ENCODE assay signal across 12 cellular contexts in genomic region chr1:37932759-37933158, GRCh38. TPM values are rescaled to one million over a fixed set of nuclear protein-coding genes. Genes with fewer than 3 reads are reported as not detected.
A peak's percentile ranks its signal among the peaks of the same experiment; 100 is the strongest.
DNase-seq lines count a peak whose midpoint lies in the region; ATAC-seq, FAIRE-seq and TF ChIP-seq lines count a peak whose summit lies in the region.
"Had no signal": no experiment of that assay in that cellular context is flagged by ENCODE, and none has a peak within 500 bp of the region (broad histone marks: within the 10 kb centered on the region; RNA-seq: fewer than 3 reads in every experiment).

No MANE protein-coding gene starts in this region.

- in situ Hi-C loops in IMR-90 (cut with MboI; ENCODE audit: low sequenced_read_pairs) = no loop called here

- H3K4me3 ChIP-seq in CD8-positive, alpha-beta T cell (ENCODE audit: low read depth, low read length) = no peak overlapping the region
- H3K4me3 ChIP-seq in IMR-90 (ENCODE audit: insufficient read depth, low read depth, low read length) = no peak overlapping the region
- no peak overlapping the region for H3K4me3 ChIP-seq in naive thymus-derived CD4-positive, alpha-beta T cell (ENCODE audit: low read length)
- H3K4me3 ChIP-seq in kidney (ENCODE audit: low read length in 2 of 2) = no peak overlapping the region

- H3K9ac ChIP-seq in IMR-90 (ENCODE audit: low read depth, low read length) = no peak overlapping the region
- no peak overlapping the region for H3K9ac ChIP-seq in kidney (ENCODE audit: low read length in 2 of 2)

- H3K27ac ChIP-seq in CD8-positive, alpha-beta T cell (ENCODE audit: low read depth, low read length) = no peak overlapping the region
- H3K27ac ChIP-seq in IMR-90 (ENCODE audit: insufficient read depth, low read length) (no peak overlapping the region), kidney (ENCODE audit: low read depth in 2 of 2, low read length in 2 of 2) (no peak overlapping the region)
- no peak overlapping the region for H3K27ac ChIP-seq in naive thymus-derived CD4-positive, alpha-beta T cell (ENCODE audit: low read depth, low read length)
- H3K27ac ChIP-seq: SK-N-MC had no signal

- H3K36me3 Mint-ChIP-seq in CD8-positive, alpha-beta T cell = peaks cover 24% of the 10 kb centered on the region
- peaks cover 4% of the 10 kb centered on the region for H3K36me3 Mint-ChIP-seq in activated naive CD8-positive, alpha-beta T cell treated with anti-CD3 and anti-CD28 coated beads, Interleukin-2, amount 50 U/mL, for 24 hours (ENCODE audit: low read depth)
- H3K36me3 Mint-ChIP-seq in naive thymus-derived CD4-positive, alpha-beta T cell = peaks cover 0 to 10% (median 4%) of the 10 kb centered on the region in 5 donors

- H3K9me3 ChIP-seq in CD8-positive, alpha-beta T cell (ENCODE audit: low read length) = no peaks in the 10 kb centered on the region
- H3K9me3 ChIP-seq in IMR-90 (ENCODE audit: control insufficient read depth, insufficient read depth, low read length) = no peaks in the 10 kb centered on the region
- H3K9me3 ChIP-seq in naive thymus-derived CD4-positive, alpha-beta T cell (ENCODE audit: control insufficient read depth in 2 of 3, low read length in 3 of 3) = no peaks in the 10 kb centered on the region
- H3K9me3 ChIP-seq in kidney (ENCODE audit: control insufficient read depth in 1 of 2, low read length in 2 of 2) = no peaks in the 10 kb centered on the region
- H3K9me3 ChIP-seq: prostate gland had no signal

- DNase-seq in CD8-positive, alpha-beta T cell = no peak
- DNase-seq in IMR-90 (peak; percentile 89), activated gamma-delta T cell treated with Interleukin-2 at 50 U/mL for 16 hours (no peak), kidney (no peak)
- DNase-seq in activated naive CD8-positive, alpha-beta T cell treated with anti-CD3 and anti-CD28 coated beads, Interleukin-2, amount 50 U/mL, for 24 hours = no peak
- no peak for DNase-seq in naive thymus-derived CD4-positive, alpha-beta T cell
- DNase-seq: head of caudate nucleus had no signal

- H4K5ac ChIP-seq in IMR-90 (ENCODE audit: low read depth, low read length) = no peak overlapping the region

- H3K36me3 ChIP-seq in CD8-positive, alpha-beta T cell (ENCODE audit: insufficient read depth, low read length) = no peaks in the 10 kb centered on the region
- H3K36me3 ChIP-seq in IMR-90 (ENCODE audit: control insufficient read depth, insufficient read depth, low read length) (peaks cover 21% of the 10 kb centered on the region), kidney (ENCODE audit: control insufficient read depth in 1 of 2, insufficient read depth in 2 of 2, low read length in 2 of 2) (peaks cover 7 to 12% of the 10 kb centered on the region in 2 donors)
- H3K36me3 ChIP-seq in naive thymus-derived CD4-positive, alpha-beta T cell (ENCODE audit: control insufficient read depth in 2 of 3, insufficient read depth in 3 of 3, low read length in 3 of 3) = peaks cover 0 to 4% (median 0%) of the 10 kb centered on the region in 3 experiments
- H3K36me3 ChIP-seq: prostate gland had no signal

- peaks cover 5% of the 10 kb centered on the region for H3K9me1 ChIP-seq in IMR-90 (ENCODE audit: insufficient read depth, low read length)

- no TSS peak for BruUV-seq in IMR-90 (replicated peaks; lab: Mats Ljungman, UMichigan)

- TF ChIP-seq RAD21 in IMR-90 (IDR thresholded peaks at IDR 0.05; ENCODE audit: low read length) = no peak

- H2BK5ac ChIP-seq in IMR-90 (ENCODE audit: low read depth, low read length, poor library complexity, severe bottlenecking) = no peak overlapping the region

- no peak overlapping the region for H2BK20ac ChIP-seq in IMR-90 (ENCODE audit: low read depth, low read length)

- POLR2A ChIA-PET in CD8-positive, alpha-beta T cell (lab: Charles Lee) = no interaction called here
- POLR2A ChIA-PET in IMR-90 (lab: Charles Lee; ENCODE audit: unreplicated experiment) = no interaction called here
- POLR2A ChIA-PET in naive thymus-derived CD4-positive, alpha-beta T cell (lab: Charles Lee) = interaction anchor here (0.6 to 1.1 kb wide), 2 partner anchors 16 to 418 kb away, joined by 3 to 4 read pairs; no protein-coding TSS in a partner anchor

- H3K4me2 ChIP-seq in IMR-90 (ENCODE audit: low read depth, low read length) = 0 out of 2 replicates have a peak overlapping the region, but pooled peaks have one; percentile 20

- peaks cover 18% of the 10 kb centered on the region for H3K4me1 ChIP-seq in CD8-positive, alpha-beta T cell (ENCODE audit: insufficient read depth, low read length)
- H3K4me1 ChIP-seq in IMR-90 (ENCODE audit: control insufficient read depth, insufficient read depth, low read length) (peaks cover 11% of the 10 kb centered on the region), kidney (ENCODE audit: control insufficient read depth in 1 of 2, insufficient read depth in 1 of 2, low read depth in 1 of 2, low read length in 2 of 2) (peaks cover 4 to 8% of the 10 kb centered on the region in 2 donors)
- peaks cover 15 to 17% of the 10 kb centered on the region in 2 donors for H3K4me1 ChIP-seq in naive thymus-derived CD4-positive, alpha-beta T cell (ENCODE audit: control insufficient read depth in 2 of 2, insufficient read depth in 2 of 2, low read length in 2 of 2)
- H3K4me1 ChIP-seq: prostate gland had no signal

- H2BK120ac ChIP-seq in IMR-90 (ENCODE audit: low read depth, low read length) = no peak overlapping the region

- H3K4me1 Mint-ChIP-seq in CD8-positive, alpha-beta T cell (ENCODE audit: low read depth) = peaks cover 30% of the 10 kb centered on the region
- peaks cover 40% of the 10 kb centered on the region for H3K4me1 Mint-ChIP-seq in activated naive CD8-positive, alpha-beta T cell treated with anti-CD3 and anti-CD28 coated beads, Interleukin-2, amount 50 U/mL, for 24 hours
- H3K4me1 Mint-ChIP-seq in naive thymus-derived CD4-positive, alpha-beta T cell = peaks cover 15 to 40% (median 29%) of the 10 kb centered on the region in 7 donors

- no peak overlapping the region for H4K91ac ChIP-seq in IMR-90 (ENCODE audit: insufficient read depth, low read depth, low read length)

- no peak for ATAC-seq in CD8-positive, alpha-beta T cell
- ATAC-seq in IMR-90 (ENCODE audit: low read depth) = peak; percentile 41
- peak; percentile 10 for ATAC-seq in activated naive CD8-positive, alpha-beta T cell treated with anti-CD3 and anti-CD28 coated beads, Interleukin-2, amount 50 U/mL, for 24 hours
- ATAC-seq in naive thymus-derived CD4-positive, alpha-beta T cell = no peak
- ATAC-seq in HG03196 (IDR thresholded peaks at IDR 0.05; ENCODE audit: unreplicated experiment) = no peak
- no peak for ATAC-seq in GM18502 (IDR thresholded peaks at IDR 0.05; ENCODE audit: poor library complexity, unreplicated experiment)

- H2AFZ ChIP-seq in IMR-90 (replicated peaks; ENCODE audit: low read length, poor library complexity) = no peak overlapping the region

- no peak overlapping the region for H3K23ac ChIP-seq in IMR-90 (ENCODE audit: low read depth, low read length)

- no peaks in the 10 kb centered on the region for H3K27me3 ChIP-seq in CD8-positive, alpha-beta T cell (ENCODE audit: insufficient read depth, low read length)
- no peaks in the 10 kb centered on the region for H3K27me3 ChIP-seq in IMR-90 (ENCODE audit: control insufficient read depth, insufficient read depth, low read length)
- H3K27me3 ChIP-seq in naive thymus-derived CD4-positive, alpha-beta T cell (ENCODE audit: control insufficient read depth in 2 of 2, insufficient read depth in 2 of 2, low read length in 2 of 2) = no peaks in the 10 kb centered on the region

- no peak for FAIRE-seq in kidney (lab: Jason Lieb, UNC)
- FAIRE-seq: GM18507 had no signal

- H3K18ac ChIP-seq in IMR-90 (ENCODE audit: low read depth, low read length) = no peak overlapping the region

- H3K9me3 Mint-ChIP-seq in CD8-positive, alpha-beta T cell = no peaks in the 10 kb centered on the region
- H3K9me3 Mint-ChIP-seq in activated naive CD8-positive, alpha-beta T cell treated with anti-CD3 and anti-CD28 coated beads, Interleukin-2, amount 50 U/mL, for 24 hours = no peaks in the 10 kb centered on the region
- H3K9me3 Mint-ChIP-seq in naive thymus-derived CD4-positive, alpha-beta T cell = peaks cover 0 to 2% (median 0%) of the 10 kb centered on the region in 11 donors

- H4K20me1 ChIP-seq in IMR-90 (ENCODE audit: insufficient read depth, low read length) = peaks cover 27% of the 10 kb centered on the region

- intact Hi-C loops in CD8-positive, alpha-beta T cell (cut with DNase I, micrococcal nuclease) = loop anchor here (2.0 to 10.0 kb wide), 7 partner anchors 40 to 1628 kb away; partner anchors contain the start of genes C1orf122 (in 1 of the 2), CDCA8 (in 1 of the 2), MTF1 (in 1 of the 2) and SH3D21 (in 1 of the 2)
- intact Hi-C loops in IMR-90 (cut with micrococcal nuclease) = no loop called here
- intact Hi-C loops in naive thymus-derived CD4-positive, alpha-beta T cell (cut with micrococcal nuclease) = loop anchor here (5.0 kb wide), 3 partner anchors 40 to 240 kb away; partner anchors contain the start of genes C1orf122 (in 1 of the 2), CDCA8 (in 1 of the 2) and YRDC (in 1 of the 2)
- intact Hi-C loops in kidney (cut with DNase I) = no loop called here

- H2BK15ac ChIP-seq in IMR-90 (ENCODE audit: low read depth, low read length) = no peak overlapping the region

- H3K27ac Mint-ChIP-seq in CD8-positive, alpha-beta T cell = peak overlapping the region; percentile 38
- H3K27ac Mint-ChIP-seq in activated naive CD8-positive, alpha-beta T cell treated with anti-CD3 and anti-CD28 coated beads, Interleukin-2, amount 50 U/mL, for 24 hours = no peak overlapping the region
- peak overlapping the region in 6 of 9 donors; percentile 14 to 87 (median 62) for H3K27ac Mint-ChIP-seq in naive thymus-derived CD4-positive, alpha-beta T cell

- no peak overlapping the region for H3K14ac ChIP-seq in IMR-90 (replicated peaks; ENCODE audit: low read depth, low read length)

- H3K27me3 Mint-ChIP-seq in CD8-positive, alpha-beta T cell (ENCODE audit: low read depth) = no peaks in the 10 kb centered on the region
- H3K27me3 Mint-ChIP-seq in activated naive CD8-positive, alpha-beta T cell treated with anti-CD3 and anti-CD28 coated beads, Interleukin-2, amount 50 U/mL, for 24 hours = no peaks in the 10 kb centered on the region
- peaks cover 0 to 3% (median 0%) of the 10 kb centered on the region in 5 donors for H3K27me3 Mint-ChIP-seq in naive thymus-derived CD4-positive, alpha-beta T cell

- CTCF ChIA-PET in CD8-positive, alpha-beta T cell (lab: Charles Lee) = no interaction called here
- CTCF ChIA-PET in IMR-90 (lab: Yijun Ruan, JAX) = no interaction called here
- CTCF ChIA-PET in naive thymus-derived CD4-positive, alpha-beta T cell (lab: Charles Lee) = interaction anchor here (0.6 kb wide), 1 partner anchor 15 kb away, joined by 5 read pairs; no protein-coding TSS in a partner anchor

- H3K56ac ChIP-seq in IMR-90 (ENCODE audit: extremely low read depth, insufficient read depth, low read length) = no peak overlapping the region

- no peak for TF ChIP-seq CTCF in CD8-positive, alpha-beta T cell (IDR thresholded peaks at IDR 0.05)
- TF ChIP-seq CTCF in IMR-90 (conservative IDR thresholded peaks at IDR 0.05; ENCODE audit: low read depth, low read length) (no peak), kidney (IDR thresholded peaks at IDR 0.05; ENCODE audit: borderline replicate concordance, extremely low read depth, insufficient read depth) (no peak)

- no peak for TF ChIP-seq POLR2A in IMR-90 (IDR thresholded peaks at IDR 0.05; ENCODE audit: low read depth, low read length)

- H3K4ac ChIP-seq in IMR-90 (ENCODE audit: low read depth, low read length) = no peak overlapping the region

- no peak overlapping the region for H2AK9ac ChIP-seq in IMR-90 (replicated peaks; ENCODE audit: low read depth, low read length, poor library complexity)

- dilution Hi-C loops in IMR-90 (cut with HindIII; ENCODE audit: low sequenced_read_pairs, unreplicated experiment) = no loop called here

- no peak overlapping the region for H4K8ac ChIP-seq in IMR-90 (ENCODE audit: low read depth in 2 of 2, low read length in 2 of 2)

- peak overlapping the region; percentile 66 for H3K4me3 Mint-ChIP-seq in CD8-positive, alpha-beta T cell
- peak overlapping the region; percentile 4 for H3K4me3 Mint-ChIP-seq in activated naive CD8-positive, alpha-beta T cell treated with anti-CD3 and anti-CD28 coated beads, Interleukin-2, amount 50 U/mL, for 24 hours
- peak overlapping the region; percentile 44 to 99 (median 98) for H3K4me3 Mint-ChIP-seq in naive thymus-derived CD4-positive, alpha-beta T cell

- WGBS in IMR-90 (ENCODE audit: extremely low coverage in 2 of 2, insufficient read length in 1 of 2), 2 experiments = no CpG with 5 or more reads among the region's 4 CpGs

- H3K79me1 ChIP-seq in IMR-90 (ENCODE audit: low read depth in 1 of 2, low read length in 2 of 2) = peaks cover 9 to 46% of the 10 kb centered on the region in 2 experiments; a peak in 3 of 4 replicates

- no peak overlapping the region for H2AK5ac ChIP-seq in IMR-90 (ENCODE audit: low read depth, low read length)

RNA-seq across cellular contexts. Expression of gene INPP5B, which starts 14.1 kb away (rescaled TPM):
- 10 to 100 TPM; 11.2 to 12.7 TPM for total RNA-seq in CD8-positive, alpha-beta T cell
- total RNA-seq in IMR-90 (2012; rRNA removed) (17.2 and 20.4 TPM in 2 replicates), kidney (32.9 TPM)
- polyA plus RNA-seq in IMR-90 (2012; rRNA removed) (8.0 and 9.4 TPM in 2 replicates), kidney (ENCODE audit: insufficient read depth, low read depth, low replicate concordance) (8.4 TPM)
- 4.2 and 4.5 TPM in 2 replicates for polyA plus RNA-seq in IMR-90 (2012; cell fraction: cytosol; rRNA removed)
- polyA plus RNA-seq in IMR-90 (2012; cell fraction: nucleus; rRNA removed; ENCODE audit: low replicate concordance) = 11.0 and 21.5 TPM in 2 replicates
- total RNA-seq in naive thymus-derived CD4-positive, alpha-beta T cell = 10 to 100 TPM; 23.3 to 35.7 (median 30.6) TPM
- 10 to 100 TPM; 14.1 to 23.9 TPM for polyA plus RNA-seq in naive thymus-derived CD4-positive, alpha-beta T cell

RNA-seq across cellular contexts. Expression of gene SF3A3, which starts 57.1 kb away (rescaled TPM):
- total RNA-seq in CD8-positive, alpha-beta T cell = 10 to 100 TPM; 41.7 to 42.6 TPM
- total RNA-seq in IMR-90 (2012; rRNA removed) (90.0 and 109 TPM in 2 replicates), kidney (50.7 TPM)
- polyA plus RNA-seq in IMR-90 (2012; rRNA removed) (35.7 and 39.9 TPM in 2 replicates), kidney (ENCODE audit: insufficient read depth, low read depth, low replicate concordance) (28.7 TPM)
- 7.2 and 42.6 TPM in 2 replicates for polyA plus RNA-seq in IMR-90 (2012; cell fraction: cytosol; rRNA removed)
- polyA plus RNA-seq in IMR-90 (2012; cell fraction: nucleus; rRNA removed; ENCODE audit: low replicate concordance) = 10.4 and 48.2 TPM in 2 replicates
- 10 to 100 TPM; 43.2 to 90.4 (median 77.6) TPM for total RNA-seq in naive thymus-derived CD4-positive, alpha-beta T cell
- 100 to 1,000 TPM; 116 to 118 TPM for polyA plus RNA-seq in naive thymus-derived CD4-positive, alpha-beta T cell

Comparison
In these comparisons a context has a peak if more than half of its experiments do, and no peak if none do; other contexts are left out.
1. ATAC-seq: peak in IMR-90 (single experiment) and activated naive CD8-positive, alpha-beta T cell treated with anti-CD3 and anti-CD28 coated beads, Interleukin-2, amount 50 U/mL, for 24 hours (single experiment); none in CD8-positive, alpha-beta T cell (single experiment), naive thymus-derived CD4-positive, alpha-beta T cell (single experiment), HG03196 (single experiment) and GM18502 (single experiment).
2. H3K4me3 Mint-ChIP-seq: peak in every context shown above with its lines; median percentile 98 in naive thymus-derived CD4-positive, alpha-beta T cell; 66 in CD8-positive, alpha-beta T cell; 4 in activated naive CD8-positive, alpha-beta T cell treated with anti-CD3 and anti-CD28 coated beads, Interleukin-2, amount 50 U/mL, for 24 hours.
3. intact Hi-C loops: an anchor here in CD8-positive, alpha-beta T cell (2.0 to 10.0 kb wide) and naive thymus-derived CD4-positive, alpha-beta T cell (5.0 kb wide); none called in IMR-90 and kidney.